In the genomic region with DNA sequence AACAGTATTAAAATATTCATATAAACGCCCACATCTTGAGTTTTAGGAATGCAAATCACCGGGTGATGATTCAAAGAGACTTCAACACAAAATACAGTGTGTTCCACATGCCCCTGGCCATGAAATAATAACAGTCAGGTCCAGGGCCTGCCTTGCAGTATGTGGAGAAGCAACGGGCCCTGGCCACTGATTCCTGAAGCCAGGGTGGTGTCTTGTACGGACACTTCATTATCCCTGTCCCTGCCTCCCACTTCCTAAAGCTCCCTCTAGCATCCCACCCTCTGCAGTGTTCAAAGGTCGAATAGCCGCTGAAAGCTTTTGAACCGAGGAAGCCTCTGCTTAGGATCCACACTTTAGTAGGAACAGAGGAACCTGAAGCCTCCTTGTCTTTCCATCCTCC, we compare ENCODE assay signal across 16 cellular contexts. TPM values are rescaled to one million over a fixed set of nuclear protein-coding genes. Genes with fewer than 3 reads are reported as not detected.
DNase-seq lines count a peak whose midpoint lies in the region; ATAC-seq, FAIRE-seq and TF ChIP-seq lines count a peak whose summit lies in the region.
"Had no signal": no experiment of that assay in that cellular context is flagged by ENCODE, and none has a peak within 500 bp of the region (broad histone marks: within the 10 kb centered on the region; RNA-seq: fewer than 3 reads in every experiment).

No MANE protein-coding gene starts in this region.

- H3K4me3 Mint-ChIP-seq in endodermal cell (no peak overlapping the region), osteocyte (ENCODE audit: unreplicated experiment) (no peak overlapping the region)
- H3K4me3 Mint-ChIP-seq: CD4-positive, alpha-beta memory T cell; HFFc6 had no signal

- H3K27me3 Mint-ChIP-seq in endodermal cell (ENCODE audit: insufficient read depth) (peaks cover 2% of the 10 kb centered on the region), osteocyte (ENCODE audit: unreplicated experiment) (peaks cover 2% of the 10 kb centered on the region)

- no peaks in the 10 kb centered on the region for H3K36me3 Mint-ChIP-seq in endodermal cell (ENCODE audit: low read depth)
- no peaks in the 10 kb centered on the region for H3K36me3 Mint-ChIP-seq in osteocyte (ENCODE audit: unreplicated experiment)
- H3K36me3 Mint-ChIP-seq: CD4-positive, alpha-beta memory T cell had no signal

- POLR2A ChIA-PET in HepG2 (lab: Yijun Ruan, JAX): interaction anchor here (1.4 to 5.8 kb wide), 2 partner anchors 12 to 94 kb away, joined by 3 to 92 read pairs; no protein-coding TSS in a partner anchor

- no TSS peak for BruUV-seq in HepG2 (replicated peaks; lab: Mats Ljungman, UMichigan)

- TF ChIP-seq CTCF in HepG2 (CRISPR knock-in tag; IDR thresholded peaks at IDR 0.05): no peak
- no peak for TF ChIP-seq CTCF in right lobe of liver (IDR thresholded peaks at IDR 0.05)
- TF ChIP-seq CTCF in endodermal cell (conservative IDR thresholded peaks at IDR 0.05): no peak
- TF ChIP-seq CTCF in osteocyte (IDR thresholded peaks at IDR 0.05): no peak
- no peak for TF ChIP-seq CTCF in GM13977 (IDR thresholded peaks at IDR 0.05; ENCODE audit: extremely low read depth, insufficient read depth, missing control alignments)

- no peaks in the 10 kb centered on the region for H3K79me2 ChIP-seq in HepG2 (ENCODE audit: insufficient read depth, low read length)

- no peak overlapping the region for H3K27ac Mint-ChIP-seq in endodermal cell
- H3K27ac Mint-ChIP-seq in osteocyte (ENCODE audit: unreplicated experiment): no peak overlapping the region
- H3K27ac Mint-ChIP-seq: CD4-positive, alpha-beta memory T cell; HFFc6 had no signal

- H2AFZ ChIP-seq in HepG2 (ENCODE audit: low read length): no peak overlapping the region

- no peak for FAIRE-seq in HepG2 (lab: Jason Lieb, UNC)
- FAIRE-seq: A549, H1 had no signal

- H3K27me3 ChIP-seq in HepG2 (ENCODE audit: control insufficient read depth in 1 of 2, insufficient read depth in 2 of 2, low read length in 2 of 2): no peaks in the 10 kb centered on the region
- H3K27me3 ChIP-seq in right lobe of liver: no peaks in the 10 kb centered on the region
- no peaks in the 10 kb centered on the region for H3K27me3 ChIP-seq in endodermal cell (ENCODE audit: control insufficient read depth, insufficient read depth, low read length, poor library complexity, severe bottlenecking)
- H3K27me3 ChIP-seq: BE2C had no signal

- TF ChIP-seq POLR2A in HepG2 (IDR thresholded peaks at IDR 0.05; ENCODE audit: insufficient read depth in 1 of 2, low read depth in 2 of 2, low read length in 2 of 2): no peak
- TF ChIP-seq POLR2A in right lobe of liver (IDR thresholded peaks at IDR 0.05): no peak

- in situ Hi-C loops in HepG2 (cut with HindIII; ENCODE audit: extremely low pct_ligation_motif_present, low pct_unique_long_range_greater_than_20kb) (loop anchor here (5.0 kb wide), 2 partner anchors 37 to 102 kb away; no protein-coding TSS in a partner anchor), GM13977 (cut with MboI; ENCODE audit: low pct_unique_long_range_greater_than_20kb, low sequenced_read_pairs, unreplicated experiment) (no loop called here)

- H3K9me3 ChIP-seq in HepG2 (ENCODE audit: low read length) (no peaks in the 10 kb centered on the region), right lobe of liver (no peaks in the 10 kb centered on the region), endodermal cell (ENCODE audit: control insufficient read depth, low read length) (no peaks in the 10 kb centered on the region)
- H3K9me3 ChIP-seq: BE2C had no signal

- no peak overlapping the region for H3K4me3 ChIP-seq in HepG2 (replicated peaks in 1 of 3; ENCODE audit: insufficient read depth in 1 of 3, low read depth in 2 of 3, low read length in 3 of 3)
- H3K4me3 ChIP-seq in right lobe of liver: no peak overlapping the region
- H3K4me3 ChIP-seq in endodermal cell (ENCODE audit: low read length): no peak overlapping the region
- H3K4me3 ChIP-seq: A549 had no signal

- H3K4me2 ChIP-seq in HepG2 (ENCODE audit: low read depth, low read length): peak overlapping the region; percentile 77
- H3K4me2 ChIP-seq: A549 had no signal

- H3K4me1 ChIP-seq in HepG2 (ENCODE audit: insufficient read depth, low read length): peaks cover 76% of the 10 kb centered on the region
- H3K4me1 ChIP-seq in right lobe of liver: peaks cover 0 to 3% (median 0%) of the 10 kb centered on the region in 4 donors
- H3K4me1 ChIP-seq in endodermal cell (ENCODE audit: control insufficient read depth, insufficient read depth, low read length): no peaks in the 10 kb centered on the region
- H3K4me1 ChIP-seq: A549, BE2C had no signal

- no peak for TF ChIP-seq RAD21 in HepG2 (CRISPR knock-in tag; IDR thresholded peaks at IDR 0.05)

- CTCF ChIA-PET in HepG2 (lab: Yijun Ruan, JAX; ENCODE audit: low intra/inter-chr PET ratio, low total read pairs): interaction anchor here (1.0 to 2.1 kb wide), 3 partner anchors 38 to 115 kb away, joined by 3 to 11 read pairs (median 7); no protein-coding TSS in a partner anchor

- DNase-seq in HepG2 (ENCODE audit: low spot score) (peak; percentile 44), right lobe of liver (no peak), endodermal cell (peak; percentile 7), osteocyte (ENCODE audit: extremely low spot score, unreplicated experiment) (peak; percentile 46), GM13977 (ENCODE audit: low spot score) (no peak)
- DNase-seq: CD4-positive, alpha-beta memory T cell; DND-41; GDM1; HCEC 1CT; HFFc6 had no signal

- no peak overlapping the region for H3K27ac ChIP-seq in HepG2 (ENCODE audit: extremely low read length, insufficient read depth, low read length)
- H3K27ac ChIP-seq in right lobe of liver: no peak overlapping the region
- no peak overlapping the region for H3K27ac ChIP-seq in endodermal cell (ENCODE audit: low read depth, low read length)
- H3K27ac ChIP-seq: A549, C4-2B, HL-60 had no signal

- 38% methylated on average over 5 of the region's 7 CpGs for WGBS in HepG2 (ENCODE audit: low lambda C conversion rate)
- WGBS in right lobe of liver (ENCODE audit: insufficient coverage, low coverage, low lambda C conversion rate, missing lambda C conversion rate): 91% methylated on average over 3 of the region's 7 CpGs
- WGBS in endodermal cell (ENCODE audit: insufficient coverage in 1 of 2, insufficient read length in 1 of 2), 2 experiments: 89 to 90% methylated on average over 6 to 7 of the region's 7 CpGs

- H3K9ac ChIP-seq in HepG2 (ENCODE audit: insufficient read depth, low read depth, low read length): no peak overlapping the region
- no peak overlapping the region for H3K9ac ChIP-seq in endodermal cell (ENCODE audit: extremely low read depth, low read length, poor library complexity, severe bottlenecking)

- H3K9me3 Mint-ChIP-seq in endodermal cell (no peaks in the 10 kb centered on the region), osteocyte (ENCODE audit: unreplicated experiment) (no peaks in the 10 kb centered on the region)
- H3K9me3 Mint-ChIP-seq: HFFc6 had no signal

- ATAC-seq in HepG2 (peak; percentile 7; the same call in 1 of the 3 replicates), right lobe of liver (no peak), HG03432 (IDR thresholded peaks at IDR 0.05; ENCODE audit: unreplicated experiment) (no peak)

- H3K4me1 Mint-ChIP-seq in endodermal cell (no peaks in the 10 kb centered on the region), osteocyte (ENCODE audit: unreplicated experiment) (peaks cover 8% of the 10 kb centered on the region)
- H3K4me1 Mint-ChIP-seq: CD4-positive, alpha-beta memory T cell had no signal

- H3K36me3 ChIP-seq in HepG2 (replicated peaks in 1 of 2; ENCODE audit: control insufficient read depth in 1 of 2, insufficient read depth in 2 of 2, low read length in 2 of 2) (no peaks in the 10 kb centered on the region), right lobe of liver (no peaks in the 10 kb centered on the region), endodermal cell (ENCODE audit: control insufficient read depth, insufficient read depth, low read length) (no peaks in the 10 kb centered on the region)
- H3K36me3 ChIP-seq: BE2C had no signal

- TF ChIP-seq EP300 in HepG2 (IDR thresholded peaks at IDR 0.05; ENCODE audit: low read depth in 2 of 2, low read length in 2 of 2) (no peak), HepG2 (CRISPR knock-in tag; IDR thresholded peaks at IDR 0.05; ENCODE audit: borderline replicate concordance) (no peak)

- intact Hi-C loops in HepG2 (cut with micrococcal nuclease; ENCODE audit: unreplicated experiment): loop anchor here (1.0 to 2.0 kb wide), 2 partner anchors 20 to 101 kb away; no protein-coding TSS in a partner anchor
- intact Hi-C loops in right lobe of liver (cut with DNase I): no loop called here

- H4K20me1 ChIP-seq in HepG2 (ENCODE audit: insufficient read depth, low read length): no peaks in the 10 kb centered on the region

RNA-seq across cellular contexts. Expression of gene PCSK6, which starts 50.4 kb away (rescaled TPM):
- total RNA-seq in HepG2 (2016; rRNA removed; fragmentation: Illumina TruSeq; extraction: Trizol) (42.5 and 56.5 TPM in 2 replicates), right lobe of liver (100 to 1,000 TPM; 165 to 218 (median 207) TPM), endodermal cell (1 to 10 TPM; 6.6 to 9.8 TPM), osteocyte (0.43 and 0.55 TPM in 2 replicates)
- total RNA-seq in HepG2 (2016; cell fraction: cytosol; rRNA removed; fragmentation: Illumina TruSeq; extraction: Trizol; ENCODE audit: low read depth): 71.9 and 81.0 TPM in 2 replicates
- 34.4 and 55.2 TPM in 2 replicates for total RNA-seq in HepG2 (2016; cell fraction: insoluble cytoplasmic fraction; rRNA removed; fragmentation: Illumina TruSeq; extraction: Trizol)
- 69.6 and 77.5 TPM in 2 replicates for total RNA-seq in HepG2 (2016; cell fraction: membrane; rRNA removed; fragmentation: Illumina TruSeq; extraction: Trizol)
- 66.0 and 74.7 TPM in 2 replicates for total RNA-seq in HepG2 (2016; cell fraction: nucleus; rRNA removed; fragmentation: Illumina TruSeq; extraction: Trizol)
- 155 and 208 TPM in 2 replicates for polyA plus RNA-seq in HepG2 (2011; rRNA removed)
- polyA plus RNA-seq in HepG2 (2011; cell fraction: cytosol; rRNA removed): 113 and 150 TPM in 2 replicates
- polyA plus RNA-seq in HepG2 (2011; cell fraction: nucleus; rRNA removed): 207 and 256 TPM in 2 replicates
- polyA plus RNA-seq in HepG2 (2012): 61.3 and 94.3 TPM in 2 replicates
- 28.0 and 30.8 TPM in 2 replicates for polyA plus RNA-seq in HepG2 (2016; cell fraction: cytosol; fragmentation: Illumina TruSeq; extraction: Trizol; ENCODE audit: low read depth)
- polyA plus RNA-seq in HepG2 (2016; cell fraction: insoluble cytoplasmic fraction; fragmentation: Illumina TruSeq; extraction: Trizol; ENCODE audit: low read depth): 34.4 and 44.9 TPM in 2 replicates
- polyA plus RNA-seq in HepG2 (2016; cell fraction: membrane; fragmentation: Illumina TruSeq; extraction: Trizol; ENCODE audit: low read depth): 53.8 and 67.9 TPM in 2 replicates
- 84.3 and 88.3 TPM in 2 replicates for polyA plus RNA-seq in HepG2 (2016; cell fraction: nucleus; fragmentation: Illumina TruSeq; extraction: Trizol; ENCODE audit: insufficient read depth, low read depth)
- 65.0 and 447 TPM in 2 replicates for polyA minus RNA-seq in HepG2 (2011; rRNA and poly(A)+ RNA removed; ENCODE audit: low replicate concordance)
- polyA minus RNA-seq in HepG2 (2011; cell fraction: cytosol; rRNA and poly(A)+ RNA removed): 126 and 149 TPM in 2 replicates
- 126 and 142 TPM in 2 replicates for polyA minus RNA-seq in HepG2 (2011; cell fraction: nucleus; rRNA and poly(A)+ RNA removed)
- 4.2 TPM for polyA plus RNA-seq in endodermal cell (2013, experiment 1 of 2)
- polyA plus RNA-seq in endodermal cell (2013, experiment 2 of 2): 4.7 TPM
- total RNA-seq: HFFc6 had no signal

Comparison
In these comparisons a context has a peak if more than half of its experiments do, and no peak if none do; other contexts are left out.
1. DNase-seq: peak in HepG2 (single experiment), endodermal cell (single experiment) and osteocyte (single experiment); none in right lobe of liver (0 of 3) and GM13977 (single experiment).